Comparison of ENCODE assay signal across 8 cellular contexts in the genomic region with DNA sequence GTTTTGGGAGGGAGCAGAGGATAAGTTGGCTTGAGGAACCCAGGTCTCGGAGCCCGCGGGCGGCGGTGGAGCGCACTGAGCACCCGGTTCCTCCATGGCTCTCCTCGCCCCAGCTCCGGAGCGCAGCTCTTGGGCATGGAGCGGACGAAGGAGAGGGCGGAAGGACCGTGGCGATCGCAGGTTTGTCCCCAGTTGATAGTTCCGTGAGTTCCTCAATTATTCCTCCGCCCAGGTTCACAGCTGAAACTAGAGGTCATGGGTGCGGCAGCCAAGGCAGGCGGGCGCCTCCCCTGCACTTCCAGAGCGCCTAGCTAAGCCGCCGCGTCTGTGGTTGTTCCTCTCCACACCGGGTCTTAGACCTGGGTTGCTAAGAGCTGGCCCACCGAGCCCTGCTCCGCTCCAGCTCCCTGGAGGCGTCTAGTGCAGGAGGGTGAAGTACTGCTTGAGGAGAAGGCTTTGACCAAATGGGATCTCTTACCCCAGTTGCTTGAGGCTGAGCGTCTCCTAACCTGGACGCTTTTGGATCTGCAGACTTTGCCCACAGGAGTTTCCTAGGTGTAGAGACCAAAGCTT. TPM values are rescaled to one million over a fixed set of nuclear protein-coding genes. Genes with fewer than 3 reads are reported as not detected.
DNase-seq lines count a peak whose midpoint lies in the region; ATAC-seq and TF ChIP-seq lines count a peak whose summit lies in the region.

HTR1B (minus strand) TSS at position 184 of the 573 bp plus-strand sequence; CDS start at position 96, 88 bp downstream.

- H3K4me1 ChIP-seq in heart left ventricle (peaks cover 0 to 30% (median 6%) of the 10 kb centered on the region in 12 donors), mucosa of descending colon (ENCODE audit: low read depth) (peaks cover 19% of the 10 kb centered on the region), aorta (ENCODE audit: control insufficient read depth in 1 of 2, insufficient read depth in 2 of 2, low read length in 2 of 2) (peaks cover 0 to 4% of the 10 kb centered on the region in 2 donors)

- peaks cover 20 to 68% (median 45%) of the 10 kb centered on the region in 9 donors for H3K27me3 ChIP-seq in heart left ventricle
- H3K27me3 ChIP-seq in dorsolateral prefrontal cortex, result peaks cover 0 to 81% (median 45%) of the 10 kb centered on the region in 45 donors
- no peaks in the 10 kb centered on the region for H3K27me3 ChIP-seq in aorta (ENCODE audit: control insufficient read depth in 1 of 2, insufficient read depth in 2 of 2, low read length in 1 of 2)

- intact Hi-C loops in heart left ventricle (cut with DNase I), result loop anchor here in 1 of 10 donors (5.0 kb wide), 1 partner anchor 776 kb away; no protein-coding TSS in a partner anchor
- intact Hi-C loops in Right ventricle myocardium superior (cut with DNase I), result loop anchor here (10.0 kb wide), 1 partner anchor 779 kb away; no protein-coding TSS in a partner anchor
- intact Hi-C loops in dorsolateral prefrontal cortex (cut with DNase I), result loop anchor here in 1 of 2 donors (5.0 kb wide), 1 partner anchor 1531 kb away; no protein-coding TSS in a partner anchor
- intact Hi-C loops in mucosa of descending colon (cut with DNase I, micrococcal nuclease), result no loop called here
- intact Hi-C loops in aorta (cut with DNase I), result loop anchor here (5.0 to 10.0 kb wide), 6 partner anchors 579 to 1769 kb away; partner anchors contain the start of genes HMGN3 (in 1 of the 2) and PHIP (in 1 of the 2)

- H3K4me3 ChIP-seq in heart left ventricle (peak within 1 kb of the TSS; percentile 18 to 56 (median 49)), dorsolateral prefrontal cortex (peak within 1 kb of the TSS; percentile 10 to 76 (median 56)), mucosa of descending colon (no peak within 1 kb of the TSS), aorta (ENCODE audit: low read length in 2 of 2) (peak within 1 kb of the TSS; percentile 19 to 75)

- WGBS in heart left ventricle, 4 donors, result 1 to 2% (median 1%) methylated on average over 20 to 31 of the region's 31 CpGs
- WGBS in aorta, 2 donors, result 0% methylated on average over 28 to 31 of the region's 31 CpGs

- no peak for TF ChIP-seq POLR2A in heart left ventricle (IDR thresholded peaks at IDR 0.05)

- H3K27ac ChIP-seq in heart left ventricle, result no peak within 1 kb of the TSS
- H3K27ac ChIP-seq in dorsolateral prefrontal cortex, result peak within 1 kb of the TSS in 39 of 59 donors; percentile 4 to 77 (median 61)
- H3K27ac ChIP-seq in aorta (ENCODE audit: low read depth in 1 of 2, low read length in 2 of 2), result peak within 1 kb of the TSS in 1 of 2 donors; percentile 39

- H3K36me3 ChIP-seq in heart left ventricle (no peaks in the 10 kb centered on the region), mucosa of descending colon (ENCODE audit: low read depth) (no peaks in the 10 kb centered on the region), aorta (ENCODE audit: control insufficient read depth in 1 of 2, insufficient read depth in 2 of 2, low read length in 1 of 2) (no peaks in the 10 kb centered on the region)

- ATAC-seq in heart left ventricle, result peak in 1 of 4 donors; percentile 16
- no peak for ATAC-seq in Right ventricle myocardium superior (ENCODE audit: poor library complexity)
- peak; percentile 57 for ATAC-seq in mucosa of descending colon
- ATAC-seq in aorta (ENCODE audit: low FRiP score), result peak; percentile 40

- DNase-seq in heart left ventricle (no peak), Right ventricle myocardium superior (no peak), dorsolateral prefrontal cortex (no peak), mucosa of descending colon (peak; percentile 37 to 46 (median 41)), aorta (peak; percentile 64 to 83), epidermal melanocyte (ENCODE audit: insufficient read length, low spot score) (no peak), C1 segment of cervical spinal cord (lab: John Stamatoyannopoulos, UW) (no peak)
- no peak for DNase-seq in effector CD4-positive, alpha-beta T cell

- H3K9me3 ChIP-seq in heart left ventricle (no peaks in the 10 kb centered on the region), mucosa of descending colon (no peaks in the 10 kb centered on the region), aorta (ENCODE audit: control insufficient read depth, low read length) (no peaks in the 10 kb centered on the region)

- TF ChIP-seq CTCF in heart left ventricle (IDR thresholded peaks at IDR 0.05), result no peak
- TF ChIP-seq CTCF in dorsolateral prefrontal cortex (IDR thresholded peaks at IDR 0.05 in 54 of 56, conservative IDR thresholded peaks at IDR 0.05 in 2 of 56; ENCODE audit: low read depth in 1 of 56, partially characterized antibody in 56 of 56), result no peak
- TF ChIP-seq CTCF in mucosa of descending colon (IDR thresholded peaks at IDR 0.05), result no peak

RNA-seq across cellular contexts. Expression of gene HTR1B, which starts in this region (rescaled TPM):
- total RNA-seq in heart left ventricle (under 1 TPM in 1 of 9 donors, not detected in 8; 0.10 TPM), Right ventricle myocardium superior (not detected), dorsolateral prefrontal cortex (10 to 100 TPM in 12 of 120 experiments, 1 to 10 TPM in 108; 2.1 to 15.6 (median 6.5) TPM), mucosa of descending colon (under 1 TPM in 2 of 3 donors, not detected in 1; 0.13 to 0.19 TPM), aorta (10 to 100 TPM in 1 of 2 donors, 1 to 10 TPM in 1; 6.6 to 17.5 TPM)
- polyA plus RNA-seq in heart left ventricle (under 1 TPM in 1 of 2 donors, not detected in 1; 0.03 TPM), aorta (1 to 10 TPM in 1 of 2 donors, under 1 TPM in 1; 0.50 to 7.2 TPM)

Comparison
In these comparisons a context has a peak if more than half of its experiments do, and no peak if none do; other contexts are left out.
1. Peak in DNase-seq and ATAC-seq in mucosa of descending colon; RNA of the gene not detected or under 1 TPM.
2. DNase-seq: peak in aorta (2 of 2); none in heart left ventricle (0 of 5), Right ventricle myocardium superior (single experiment), dorsolateral prefrontal cortex (0 of 10), effector CD4-positive, alpha-beta T cell (single experiment), epidermal melanocyte (single experiment) and C1 segment of cervical spinal cord (0 of 14).
3. H3K27ac ChIP-seq: peak in dorsolateral prefrontal cortex (39 of 59); none in heart left ventricle (0 of 12).
4. intact Hi-C loops: an anchor here in Right ventricle myocardium superior (10.0 kb wide) and aorta (5.0 to 10.0 kb wide); none called in mucosa of descending colon.